ENCODE assay signal across 11 cellular contexts in the genomic region with DNA sequence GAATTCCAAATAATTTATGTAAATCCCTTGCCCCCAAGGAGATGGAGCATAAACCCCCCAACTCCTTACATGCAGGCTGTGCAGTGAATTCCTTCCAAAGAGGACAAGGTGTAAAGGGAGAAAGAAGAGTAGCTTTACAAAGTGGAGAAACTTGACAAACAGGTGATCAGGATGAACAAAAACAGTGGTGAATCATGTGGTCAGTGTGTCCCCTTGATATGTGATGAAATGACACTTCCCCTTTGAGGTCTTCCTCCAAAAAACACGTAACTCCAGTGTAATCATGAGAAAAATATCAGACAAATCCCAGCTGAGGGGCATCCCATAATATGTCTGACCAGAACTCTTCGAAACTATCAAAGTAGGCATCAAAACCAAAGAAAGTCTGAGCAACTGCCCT.
"Had no signal": no experiment of that assay in that cellular context is flagged by ENCODE, and none has a peak within 500 bp of the region (broad histone marks: within the 10 kb centered on the region; RNA-seq: fewer than 3 reads in every experiment).

No MANE protein-coding gene starts in this region.

- H3K27ac Mint-ChIP-seq: activated CD4-positive, alpha-beta memory T cell treated with anti-CD3 and anti-CD28 coated beads, Interleukin-2, amount 10 ng/mL, durations not matched to agents 7 days and 5 days; T-helper 17 cell had no signal

- DNase-seq: activated CD4-positive, alpha-beta memory T cell treated with anti-CD3 and anti-CD28 coated beads, Interleukin-2, amount 10 ng/mL, durations not matched to agents 7 days and 5 days; activated T-cell treated with anti-CD3 and anti-CD28 coated beads, Interleukin-2, amount 50 U/mL, for 72 hours; foreskin keratinocyte; heart left ventricle; pancreas; stimulated activated CD4-positive, alpha-beta T cell treated with anti-CD3 and anti-CD28 coated beads, Interleukin-2, amount 100 ng/mL, for 48 hours; stimulated activated naive CD4-positive, alpha-beta T cell treated with Interleukin-2 at 50 U/mL for 16 hours; T-helper 17 cell; upper lobe of left lung had no signal

- H3K27me3 ChIP-seq: foreskin keratinocyte, heart left ventricle, pancreas, suprapubic skin, upper lobe of left lung had no signal

- H3K4me3 ChIP-seq: heart left ventricle, pancreas, suprapubic skin, upper lobe of left lung had no signal

- H3K9me3 Mint-ChIP-seq: activated CD4-positive, alpha-beta memory T cell treated with anti-CD3 and anti-CD28 coated beads, Interleukin-2, amount 10 ng/mL, durations not matched to agents 7 days and 5 days; activated T-cell treated with anti-CD3 and anti-CD28 coated beads, Interleukin-2, amount 50 U/mL, for 72 hours had no signal

- H3K9me3 ChIP-seq: heart left ventricle, pancreas, suprapubic skin, upper lobe of left lung had no signal

- ATAC-seq: activated T-cell treated with anti-CD3 and anti-CD28 coated beads, Interleukin-2, amount 50 U/mL, for 72 hours; foreskin keratinocyte; heart left ventricle; pancreas; T-helper 17 cell had no signal

- H3K27ac ChIP-seq: foreskin keratinocyte, heart left ventricle, pancreas, suprapubic skin, upper lobe of left lung had no signal

- H3K27me3 Mint-ChIP-seq: activated CD4-positive, alpha-beta memory T cell treated with anti-CD3 and anti-CD28 coated beads, Interleukin-2, amount 10 ng/mL, durations not matched to agents 7 days and 5 days; T-helper 17 cell had no signal

- FAIRE-seq: astrocyte, pancreas had no signal

- H3K4me3 Mint-ChIP-seq: activated CD4-positive, alpha-beta memory T cell treated with anti-CD3 and anti-CD28 coated beads, Interleukin-2, amount 10 ng/mL, durations not matched to agents 7 days and 5 days; activated T-cell treated with anti-CD3 and anti-CD28 coated beads, Interleukin-2, amount 50 U/mL, for 72 hours; T-helper 17 cell had no signal

- H3K4me1 ChIP-seq: foreskin keratinocyte, pancreas, suprapubic skin, upper lobe of left lung had no signal

- H3K36me3 ChIP-seq: pancreas had no signal
